ENCODE assay signal across 1 cellular context in genomic region chr2:220188031-220188430, GRCh38.
TF ChIP-seq lines count a peak whose summit lies in the region.

No MANE protein-coding gene starts in this region.

TF ChIP-seq in SK-N-SH, 30 proteins besides CTCF, POLR2A, EP300 and RAD21 (continued from another document):
- TF ChIP-seq, protein P1, sequence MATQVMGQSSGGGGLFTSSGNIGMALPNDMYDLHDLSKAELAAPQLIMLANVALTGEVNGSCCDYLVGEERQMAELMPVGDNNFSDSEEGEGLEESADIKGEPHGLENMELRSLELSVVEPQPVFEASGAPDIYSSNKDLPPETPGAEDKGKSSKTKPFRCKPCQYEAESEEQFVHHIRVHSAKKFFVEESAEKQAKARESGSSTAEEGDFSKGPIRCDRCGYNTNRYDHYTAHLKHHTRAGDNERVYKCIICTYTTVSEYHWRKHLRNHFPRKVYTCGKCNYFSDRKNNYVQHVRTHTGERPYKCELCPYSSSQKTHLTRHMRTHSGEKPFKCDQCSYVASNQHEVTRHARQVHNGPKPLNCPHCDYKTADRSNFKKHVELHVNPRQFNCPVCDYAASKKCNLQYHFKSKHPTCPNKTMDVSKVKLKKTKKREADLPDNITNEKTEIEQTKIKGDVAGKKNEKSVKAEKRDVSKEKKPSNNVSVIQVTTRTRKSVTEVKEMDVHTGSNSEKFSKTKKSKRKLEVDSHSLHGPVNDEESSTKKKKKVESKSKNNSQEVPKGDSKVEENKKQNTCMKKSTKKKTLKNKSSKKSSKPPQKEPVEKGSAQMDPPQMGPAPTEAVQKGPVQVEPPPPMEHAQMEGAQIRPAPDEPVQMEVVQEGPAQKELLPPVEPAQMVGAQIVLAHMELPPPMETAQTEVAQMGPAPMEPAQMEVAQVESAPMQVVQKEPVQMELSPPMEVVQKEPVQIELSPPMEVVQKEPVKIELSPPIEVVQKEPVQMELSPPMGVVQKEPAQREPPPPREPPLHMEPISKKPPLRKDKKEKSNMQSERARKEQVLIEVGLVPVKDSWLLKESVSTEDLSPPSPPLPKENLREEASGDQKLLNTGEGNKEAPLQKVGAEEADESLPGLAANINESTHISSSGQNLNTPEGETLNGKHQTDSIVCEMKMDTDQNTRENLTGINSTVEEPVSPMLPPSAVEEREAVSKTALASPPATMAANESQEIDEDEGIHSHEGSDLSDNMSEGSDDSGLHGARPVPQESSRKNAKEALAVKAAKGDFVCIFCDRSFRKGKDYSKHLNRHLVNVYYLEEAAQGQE (IDR thresholded peaks at IDR 0.05; ENCODE audit: low read depth, low read length) = no peak
- TF ChIP-seq USF2 (IDR thresholded peaks at IDR 0.05; ENCODE audit: borderline replicate concordance, low read depth, low read length) (no peak), FOXM1 (IDR thresholded peaks at IDR 0.05; ENCODE audit: low read depth) (no peak), NRF1 (IDR thresholded peaks at IDR 0.05; ENCODE audit: low read depth, low read length) (no peak), IRF3 (IDR thresholded peaks at IDR 0.05; ENCODE audit: low read depth, low read length) (no peak), TCF12 (IDR thresholded peaks at IDR 0.05) (no peak), JUND (IDR thresholded peaks at IDR 0.05) (no peak), TAF1 (IDR thresholded peaks at IDR 0.05; ENCODE audit: borderline replicate concordance, low read depth, low read length) (no peak), FOSL2 (IDR thresholded peaks at IDR 0.05; ENCODE audit: borderline replicate concordance, low read depth) (no peak), GATA2 (CRISPR knock-in tag; IDR thresholded peaks at IDR 0.05) (no peak), CHD2 (IDR thresholded peaks at IDR 0.05; ENCODE audit: low read length, partially characterized antibody) (no peak), YY1 (IDR thresholded peaks at IDR 0.05; ENCODE audit: low read depth) (no peak), RFX5 (IDR thresholded peaks at IDR 0.05; ENCODE audit: low read length) (no peak), NFIC (IDR thresholded peaks at IDR 0.05; ENCODE audit: borderline replicate concordance) (no peak), POLR2AphosphoS5 (IDR thresholded peaks at IDR 0.05; ENCODE audit: low read depth, low read length) (no peak), EZH2phosphoT487 (IDR thresholded peaks at IDR 0.05; ENCODE audit: borderline replicate concordance, low read depth) (no peak), MAX (IDR thresholded peaks at IDR 0.05; ENCODE audit: low read depth) (no peak)
TF ChIP-seq in SK-N-SH: peak in this region for 0.
